In genomic region chr11:13868710-13869403, GRCh38 we compare ENCODE assay signal across 14 cellular contexts.
A peak's percentile ranks its signal among the peaks of the same experiment; 100 is the strongest.
DNase-seq lines count a peak whose midpoint lies in the region; ATAC-seq and TF ChIP-seq lines count a peak whose summit lies in the region.
"Had no signal": no experiment of that assay in that cellular context is flagged by ENCODE, and none has a peak within 500 bp of the region (broad histone marks: within the 10 kb centered on the region; RNA-seq: fewer than 3 reads in every experiment).

No MANE protein-coding gene starts in this region.

- H3K4me3 Mint-ChIP-seq in activated CD4-positive, alpha-beta T cell treated with anti-CD3 and anti-CD28 coated beads, Interleukin-2, amount 10 ng/mL, durations not matched to agents 7 days and 5 days: peak overlapping the region; percentile 35
- H3K4me3 Mint-ChIP-seq: neural crest cell had no signal

- no peak for ATAC-seq in HG02571 (IDR thresholded peaks at IDR 0.05; ENCODE audit: unreplicated experiment)

- DNase-seq in EL (peak; percentile 12), LoVo (ENCODE audit: low spot score) (peak; percentile 68), epithelial cell of esophagus (ENCODE audit: low read depth) (peak; percentile 62), HEK293T (ENCODE audit: extremely low spot score) (no peak), GM19238 (ENCODE audit: insufficient read length, low spot score) (no peak)
- DNase-seq in activated CD4-positive, alpha-beta T cell treated with anti-CD3 and anti-CD28 coated beads, Interleukin-2, amount 10 ng/mL, durations not matched to agents 7 days and 5 days: peak; percentile 64
- DNase-seq: caudate nucleus, left ventricle myocardium inferior, NCI-H2081 treated with DMSO at 0.1 percent for 48 hours, sigmoid colon, SW 1271 had no signal

- peaks cover 51% of the 10 kb centered on the region for H3K4me1 Mint-ChIP-seq in activated CD4-positive, alpha-beta T cell treated with anti-CD3 and anti-CD28 coated beads, Interleukin-2, amount 10 ng/mL, durations not matched to agents 7 days and 5 days

- TF ChIP-seq CTCF in epithelial cell of esophagus (IDR thresholded peaks at IDR 0.05; ENCODE audit: insufficient read depth, low read depth, low read length, missing control alignments): no peak

- H3K9me3 Mint-ChIP-seq in activated CD4-positive, alpha-beta T cell treated with anti-CD3 and anti-CD28 coated beads, Interleukin-2, amount 10 ng/mL, durations not matched to agents 7 days and 5 days: peaks cover 15% of the 10 kb centered on the region
- H3K9me3 Mint-ChIP-seq: neural crest cell had no signal

- CTCF ChIA-PET in activated CD4-positive, alpha-beta T cell treated with anti-CD3 and anti-CD28 coated beads, Interleukin-2, amount 10 ng/mL, durations not matched to agents 7 days and 5 days (lab: Charles Lee): interaction anchor here (0.8 to 1.5 kb wide), 4 partner anchors 11 to 90 kb away, joined by 3 to 4 read pairs (median 4); no protein-coding TSS in a partner anchor
- CTCF ChIA-PET in HEK293T (lab: Yijun Ruan, JAX): no interaction called here

- POLR2A ChIA-PET in activated CD4-positive, alpha-beta T cell treated with anti-CD3 and anti-CD28 coated beads, Interleukin-2, amount 10 ng/mL, durations not matched to agents 7 days and 5 days (lab: Charles Lee): interaction anchor here (0.7 kb wide), 1 partner anchor 79 kb away, joined by 3 read pairs; no protein-coding TSS in a partner anchor
- POLR2A ChIA-PET in HEK293T (lab: Yijun Ruan, JAX): no interaction called here

- no peak overlapping the region for H3K4me3 ChIP-seq in epithelial cell of esophagus (ENCODE audit: low read length)
- H3K4me3 ChIP-seq: left ventricle myocardium inferior, sigmoid colon, thoracic aorta had no signal

- H3K27me3 Mint-ChIP-seq in activated CD4-positive, alpha-beta T cell treated with anti-CD3 and anti-CD28 coated beads, Interleukin-2, amount 10 ng/mL, durations not matched to agents 7 days and 5 days: peaks cover 8% of the 10 kb centered on the region

- H3K36me3 Mint-ChIP-seq in activated CD4-positive, alpha-beta T cell treated with anti-CD3 and anti-CD28 coated beads, Interleukin-2, amount 10 ng/mL, durations not matched to agents 7 days and 5 days (ENCODE audit: low read depth): peaks cover 14% of the 10 kb centered on the region

- peak overlapping the region; percentile 94 for H3K27ac Mint-ChIP-seq in activated CD4-positive, alpha-beta T cell treated with anti-CD3 and anti-CD28 coated beads, Interleukin-2, amount 10 ng/mL, durations not matched to agents 7 days and 5 days

TF ChIP-seq in HEK293T, 16 proteins besides CTCF, POLR2A, EP300 and RAD21:
- TF ChIP-seq SUZ12 (IDR thresholded peaks at IDR 0.05): no peak
- no peak for TF ChIP-seq SP1 (IDR thresholded peaks at IDR 0.05)
- TF ChIP-seq ARNT (IDR thresholded peaks at IDR 0.05): no peak
- no peak for TF ChIP-seq FOXM1 (IDR thresholded peaks at IDR 0.05; ENCODE audit: borderline replicate concordance)
- TF ChIP-seq LEF1 (IDR thresholded peaks at IDR 0.05; ENCODE audit: borderline replicate concordance): no peak
- TF ChIP-seq CTBP1 (IDR thresholded peaks at IDR 0.05; ENCODE audit: borderline replicate concordance): no peak
- TF ChIP-seq HDGF (IDR thresholded peaks at IDR 0.05; ENCODE audit: borderline replicate concordance): no peak
- TF ChIP-seq ZNF384 (IDR thresholded peaks at IDR 0.05): no peak
- TF ChIP-seq FOXA1 (IDR thresholded peaks at IDR 0.05): no peak
- no peak for TF ChIP-seq ELF4 (IDR thresholded peaks at IDR 0.05)
- no peak for TF ChIP-seq BHLHE40 (IDR thresholded peaks at IDR 0.05; ENCODE audit: borderline replicate concordance)
- TF ChIP-seq PKNOX1 (IDR thresholded peaks at IDR 0.05): no peak
- no peak for TF ChIP-seq NFRKB (IDR thresholded peaks at IDR 0.05)
- TF ChIP-seq TARDBP (IDR thresholded peaks at IDR 0.05): no peak
- no peak for TF ChIP-seq FOXK2 (IDR thresholded peaks at IDR 0.05)
- TF ChIP-seq L3MBTL2 (conservative IDR thresholded peaks at IDR 0.05): no peak

Comparison
In these comparisons a context has a peak if more than half of its experiments do, and no peak if none do; other contexts are left out.
1. DNase-seq: peak in EL (single experiment), LoVo (single experiment), activated CD4-positive, alpha-beta T cell treated with anti-CD3 and anti-CD28 coated beads, Interleukin-2, amount 10 ng/mL, durations not matched to agents 7 days and 5 days (single experiment) and epithelial cell of esophagus (single experiment); none in HEK293T (single experiment) and GM19238 (single experiment).